20 cellular contexts compared by ENCODE assay signal in genomic region chr1:159825564-159825963, GRCh38. TPM values are rescaled to one million over a fixed set of nuclear protein-coding genes. Genes with fewer than 3 reads are reported as not detected.
A peak's percentile ranks its signal among the peaks of the same experiment; 100 is the strongest.
DNase-seq lines count a peak whose midpoint lies in the region; ATAC-seq lines count a peak whose summit lies in the region.
"Had no signal": no experiment of that assay in that cellular context is flagged by ENCODE, and none has a peak within 500 bp of the region (broad histone marks: within the 10 kb centered on the region; RNA-seq: fewer than 3 reads in every experiment).

No MANE protein-coding gene starts in this region.

- H3K27ac ChIP-seq in CD4-positive, alpha-beta memory T cell (ENCODE audit: low read depth, low read length): no peak overlapping the region
- H3K27ac ChIP-seq: colonic mucosa, right atrium auricular region, SJSA1, tibial nerve had no signal

- no peak overlapping the region for H3K4me3 ChIP-seq in CD4-positive, alpha-beta memory T cell (ENCODE audit: low read length in 2 of 2)
- H3K4me3 ChIP-seq: colonic mucosa, mucosa of descending colon, right atrium auricular region, SJSA1, tibial nerve had no signal

- no peak for DNase-seq in CD4-positive, alpha-beta memory T cell
- DNase-seq in EL (peak; percentile 29), anterior cingulate cortex (lab: John Stamatoyannopoulos, UW) (no peak)
- DNase-seq in activated CD8-positive, alpha-beta T cell treated with anti-CD3 and anti-CD28 coated beads, Interleukin-2, amount 10 ng/mL, durations not matched to agents 7 days and 5 days: peak; percentile 26
- DNase-seq in naive thymus-derived CD8-positive, alpha-beta T cell: no peak
- DNase-seq: activated gamma-delta T cell treated with Interleukin-2 at 50 U/mL for 16 hours, colonic mucosa, COR-L47, heart right ventricle, left ventricle myocardium superior, mucosa of descending colon, T1000 had no signal

- no peaks in the 10 kb centered on the region for H3K27me3 ChIP-seq in CD4-positive, alpha-beta memory T cell (ENCODE audit: insufficient read depth, low read length)
- H3K27me3 ChIP-seq: colonic mucosa, right atrium auricular region, SJSA1 had no signal

- peaks cover 35 to 56% (median 48%) of the 10 kb centered on the region in 4 donors for H3K4me1 Mint-ChIP-seq in CD4-positive, alpha-beta memory T cell
- H3K4me1 Mint-ChIP-seq in activated CD8-positive, alpha-beta T cell treated with anti-CD3 and anti-CD28 coated beads, Interleukin-2, amount 10 ng/mL, durations not matched to agents 7 days and 5 days (ENCODE audit: low read depth): peaks cover 53% of the 10 kb centered on the region
- H3K4me1 Mint-ChIP-seq in naive thymus-derived CD8-positive, alpha-beta T cell: peaks cover 48 to 85% (median 73%) of the 10 kb centered on the region in 4 donors

- peak overlapping the region in 7 of 8 donors; percentile 26 to 74 (median 58) for H3K4me3 Mint-ChIP-seq in CD4-positive, alpha-beta memory T cell
- peak overlapping the region; percentile 36 for H3K4me3 Mint-ChIP-seq in activated CD8-positive, alpha-beta T cell treated with anti-CD3 and anti-CD28 coated beads, Interleukin-2, amount 10 ng/mL, durations not matched to agents 7 days and 5 days
- H3K4me3 Mint-ChIP-seq in naive thymus-derived CD8-positive, alpha-beta T cell: peak overlapping the region; percentile 3 to 77 (median 64)

- CTCF ChIA-PET in CD4-positive, alpha-beta memory T cell (lab: Charles Lee; ENCODE audit: partially characterized antibody): no interaction called here
- CTCF ChIA-PET in activated CD8-positive, alpha-beta T cell treated with anti-CD3 and anti-CD28 coated beads, Interleukin-2, amount 10 ng/mL, durations not matched to agents 7 days and 5 days (lab: Charles Lee): interaction anchor here (2.9 to 7.3 kb wide), 3 partner anchors 15 to 65 kb away, joined by 10 to 64 read pairs (median 39); partner anchors contain the start of gene FCRL6

- intact Hi-C loops in CD4-positive, alpha-beta memory T cell (cut with micrococcal nuclease): no loop called here

- POLR2A ChIA-PET in CD4-positive, alpha-beta memory T cell (lab: Charles Lee; ENCODE audit: partially characterized antibody): interaction anchor here (2.2 to 3.4 kb wide), 2 partner anchors 27 to 28 kb away, joined by 7 to 22 read pairs; no protein-coding TSS in a partner anchor
- POLR2A ChIA-PET in activated CD8-positive, alpha-beta T cell treated with anti-CD3 and anti-CD28 coated beads, Interleukin-2, amount 10 ng/mL, durations not matched to agents 7 days and 5 days (lab: Charles Lee): no interaction called here
- POLR2A ChIA-PET in naive thymus-derived CD8-positive, alpha-beta T cell (lab: Charles Lee): interaction anchor here (1.3 kb wide), 1 partner anchor 97 kb away, joined by 5 read pairs; no protein-coding TSS in a partner anchor

- no peaks in the 10 kb centered on the region for H3K27me3 Mint-ChIP-seq in CD4-positive, alpha-beta memory T cell
- H3K27me3 Mint-ChIP-seq in activated CD8-positive, alpha-beta T cell treated with anti-CD3 and anti-CD28 coated beads, Interleukin-2, amount 10 ng/mL, durations not matched to agents 7 days and 5 days (ENCODE audit: low read depth): peaks cover 50% of the 10 kb centered on the region
- no peaks in the 10 kb centered on the region for H3K27me3 Mint-ChIP-seq in naive thymus-derived CD8-positive, alpha-beta T cell

- H3K9me3 ChIP-seq in CD4-positive, alpha-beta memory T cell (ENCODE audit: control insufficient read depth in 1 of 2, low read length in 2 of 2): no peaks in the 10 kb centered on the region
- H3K9me3 ChIP-seq: colonic mucosa, heart right ventricle, mucosa of descending colon, right atrium auricular region, SJSA1, tibial nerve had no signal

- H3K27ac Mint-ChIP-seq in CD4-positive, alpha-beta memory T cell: peak overlapping the region in 1 of 7 donors; percentile 37
- peak overlapping the region; percentile 79 for H3K27ac Mint-ChIP-seq in activated CD8-positive, alpha-beta T cell treated with anti-CD3 and anti-CD28 coated beads, Interleukin-2, amount 10 ng/mL, durations not matched to agents 7 days and 5 days
- peak overlapping the region; percentile 54 to 81 (median 76) for H3K27ac Mint-ChIP-seq in naive thymus-derived CD8-positive, alpha-beta T cell

- H3K36me3 ChIP-seq in CD4-positive, alpha-beta memory T cell (ENCODE audit: insufficient read depth, low read length): no peaks in the 10 kb centered on the region
- H3K36me3 ChIP-seq: colonic mucosa, right atrium auricular region, SJSA1, tibial nerve had no signal

- ATAC-seq in activated CD8-positive, alpha-beta T cell treated with anti-CD3 and anti-CD28 coated beads, Interleukin-2, amount 10 ng/mL, durations not matched to agents 7 days and 5 days: peak; percentile 14
- peak in 1 of 2 donors; percentile 16 for ATAC-seq in naive thymus-derived CD8-positive, alpha-beta T cell
- ATAC-seq in GM18511 (IDR thresholded peaks at IDR 0.05; ENCODE audit: unreplicated experiment) (no peak), GM19324 (IDR thresholded peaks at IDR 0.05; ENCODE audit: low FRiP score, unreplicated experiment) (no peak)
- ATAC-seq: left ventricle myocardium superior, mucosa of descending colon, Panc1 had no signal

- H3K36me3 Mint-ChIP-seq in CD4-positive, alpha-beta memory T cell: no peaks in the 10 kb centered on the region
- peaks cover 12% of the 10 kb centered on the region for H3K36me3 Mint-ChIP-seq in activated CD8-positive, alpha-beta T cell treated with anti-CD3 and anti-CD28 coated beads, Interleukin-2, amount 10 ng/mL, durations not matched to agents 7 days and 5 days (ENCODE audit: low read depth)
- peaks cover 0 to 11% (median 11%) of the 10 kb centered on the region in 3 donors for H3K36me3 Mint-ChIP-seq in naive thymus-derived CD8-positive, alpha-beta T cell

- H3K4me1 ChIP-seq in CD4-positive, alpha-beta memory T cell (ENCODE audit: insufficient read depth, low read length): peaks cover 42% of the 10 kb centered on the region
- H3K4me1 ChIP-seq: colonic mucosa, SJSA1 had no signal

- H3K9me3 Mint-ChIP-seq in CD4-positive, alpha-beta memory T cell: peaks cover 0 to 42% (median 19%) of the 10 kb centered on the region in 8 donors
- H3K9me3 Mint-ChIP-seq in activated CD8-positive, alpha-beta T cell treated with anti-CD3 and anti-CD28 coated beads, Interleukin-2, amount 10 ng/mL, durations not matched to agents 7 days and 5 days (ENCODE audit: insufficient read depth): no peaks in the 10 kb centered on the region
- peaks cover 0 to 35% (median 9%) of the 10 kb centered on the region in 9 donors for H3K9me3 Mint-ChIP-seq in naive thymus-derived CD8-positive, alpha-beta T cell

RNA-seq across cellular contexts. Expression of gene SLAMF8, which starts 1.1 kb away (rescaled TPM):
- total RNA-seq in CD4-positive, alpha-beta memory T cell: 1 to 10 TPM; 2.0 TPM
- not detected for polyA plus RNA-seq in CD4-positive, alpha-beta memory T cell
- 1 to 10 TPM in 1 of 2 experiments, under 1 TPM in 1; 0.73 to 1.3 TPM for total RNA-seq in activated CD8-positive, alpha-beta T cell treated with anti-CD3 and anti-CD28 coated beads, Interleukin-2, amount 10 ng/mL, durations not matched to agents 7 days and 5 days
- total RNA-seq in naive thymus-derived CD8-positive, alpha-beta T cell: under 1 TPM; 0.10 to 0.36 TPM
- 1 to 10 TPM in 1 of 3 donors, under 1 TPM in 2; 0.47 to 3.0 (median 0.64) TPM for polyA plus RNA-seq in naive thymus-derived CD8-positive, alpha-beta T cell
- total RNA-seq: SJSA1 had no signal

RNA-seq across cellular contexts. Expression of gene FCRL6, which starts 23.4 kb away (rescaled TPM):
- total RNA-seq in CD4-positive, alpha-beta memory T cell: under 1 TPM; 0.41 to 0.55 TPM
- under 1 TPM; 0.20 to 0.78 TPM for polyA plus RNA-seq in CD4-positive, alpha-beta memory T cell
- total RNA-seq in activated CD8-positive, alpha-beta T cell treated with anti-CD3 and anti-CD28 coated beads, Interleukin-2, amount 10 ng/mL, durations not matched to agents 7 days and 5 days: under 1 TPM; 0.42 to 0.76 TPM
- total RNA-seq in naive thymus-derived CD8-positive, alpha-beta T cell: 1 to 10 TPM; 2.1 TPM
- 100 to 1,000 TPM in 1 of 3 donors, 1 to 10 TPM in 2; 2.1 to 127 (median 6.6) TPM for polyA plus RNA-seq in naive thymus-derived CD8-positive, alpha-beta T cell
- total RNA-seq: colonic mucosa, H4, SJSA1 had no signal

RNA-seq across cellular contexts. Expression of gene VSIG8, which starts 36.9 kb away (rescaled TPM):
- total RNA-seq in CD4-positive, alpha-beta memory T cell: not detected
- not detected for polyA plus RNA-seq in CD4-positive, alpha-beta memory T cell
- not detected for total RNA-seq in activated CD8-positive, alpha-beta T cell treated with anti-CD3 and anti-CD28 coated beads, Interleukin-2, amount 10 ng/mL, durations not matched to agents 7 days and 5 days
- total RNA-seq in naive thymus-derived CD8-positive, alpha-beta T cell: not detected
- polyA plus RNA-seq in naive thymus-derived CD8-positive, alpha-beta T cell: not detected
- total RNA-seq: colonic mucosa, heart right ventricle, left ventricle myocardium superior, mucosa of descending colon, omental fat pad, right atrium auricular region, SJSA1 had no signal

RNA-seq across cellular contexts. Expression of gene DUSP23, which starts 44.8 kb away (rescaled TPM):
- 10 to 100 TPM; 14.5 to 15.7 TPM for total RNA-seq in CD4-positive, alpha-beta memory T cell
- 10 to 100 TPM; 44.8 to 73.8 TPM for polyA plus RNA-seq in CD4-positive, alpha-beta memory T cell
- 10 to 100 TPM; 21.9 to 26.5 TPM for total RNA-seq in activated CD8-positive, alpha-beta T cell treated with anti-CD3 and anti-CD28 coated beads, Interleukin-2, amount 10 ng/mL, durations not matched to agents 7 days and 5 days
- 10 to 100 TPM; 13.0 to 15.6 TPM for total RNA-seq in naive thymus-derived CD8-positive, alpha-beta T cell
- polyA plus RNA-seq in naive thymus-derived CD8-positive, alpha-beta T cell: 10 to 100 TPM; 50.0 to 57.7 (median 54.3) TPM

Comparison
In these comparisons a context has a peak if more than half of its experiments do, and no peak if none do; other contexts are left out.
1. DNase-seq: peak in EL (single experiment) and activated CD8-positive, alpha-beta T cell treated with anti-CD3 and anti-CD28 coated beads, Interleukin-2, amount 10 ng/mL, durations not matched to agents 7 days and 5 days (single experiment); none in CD4-positive, alpha-beta memory T cell (0 of 5), naive thymus-derived CD8-positive, alpha-beta T cell (0 of 10) and anterior cingulate cortex (0 of 58).
2. Peak in every context shown above with its lines, with median percentiles within 50 percentile points of each other: H3K4me3 Mint-ChIP-seq.